ENCODE assay signal across 15 cellular contexts in the genomic region with DNA sequence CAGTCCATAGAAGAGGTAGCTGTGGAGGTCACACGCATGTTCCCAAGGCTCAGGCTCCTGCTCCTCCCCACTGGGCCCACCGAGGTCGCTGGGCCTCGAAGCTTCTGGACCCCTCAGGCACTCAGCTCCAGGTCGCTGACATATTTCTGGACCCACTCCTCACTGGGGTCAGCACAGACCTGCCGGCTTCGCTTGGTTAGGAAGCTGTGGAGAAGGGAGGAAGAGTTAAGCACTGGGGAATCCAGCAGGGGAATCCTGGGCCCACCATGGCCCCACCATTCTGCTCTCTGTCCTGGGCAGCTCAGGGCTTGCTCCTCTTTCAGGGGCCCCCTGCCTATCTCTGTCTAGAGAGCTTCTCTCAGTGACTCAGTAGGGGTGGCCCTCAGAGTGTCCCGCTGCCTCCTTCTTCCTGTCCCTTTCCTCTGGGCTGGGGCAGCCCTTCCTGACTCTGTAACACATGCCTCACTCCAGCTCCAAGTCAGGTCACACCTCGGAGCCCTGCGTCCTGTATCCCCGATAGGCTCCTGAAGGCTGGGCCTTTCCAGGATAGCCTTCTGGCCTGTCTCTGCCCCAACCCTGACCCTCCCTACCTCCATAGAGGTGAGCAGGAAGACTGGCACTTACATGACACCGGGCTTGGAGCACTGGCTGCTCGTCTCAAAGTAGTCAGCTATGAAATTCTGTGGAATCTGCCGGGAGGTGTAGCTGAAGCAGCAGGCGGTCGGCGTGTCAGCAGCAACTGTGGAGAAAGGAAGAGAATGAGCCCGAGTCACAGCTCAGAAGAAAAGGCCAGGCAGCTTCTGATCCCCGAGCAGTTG. TPM values are rescaled to one million over a fixed set of nuclear protein-coding genes. Genes with fewer than 3 reads are reported as not detected.
DNase-seq lines count a peak whose midpoint lies in the region; ATAC-seq and TF ChIP-seq lines count a peak whose summit lies in the region.
"Had no signal": no experiment of that assay in that cellular context is flagged by ENCODE, and none has a peak within 500 bp of the region (broad histone marks: within the 10 kb centered on the region; RNA-seq: fewer than 3 reads in every experiment).

No MANE protein-coding gene starts in this region.

- peak overlapping the region in 4 of 8 donors; percentile 15 to 59 (median 26) for H3K4me3 ChIP-seq in spleen

- WGBS in spleen, 5 donors, result 71 to 82% (median 79%) methylated on average over 17 to 19 of the region's 19 CpGs

- CTCF ChIA-PET in activated CD8-positive, alpha-beta memory T cell treated with anti-CD3 and anti-CD28 coated beads, Interleukin-2, amount 10 ng/mL, durations not matched to agents 7 days and 5 days (lab: Charles Lee), result interaction anchor here (1.1 to 4.6 kb wide), 5 partner anchors 15 to 59 kb away, joined by 4 to 24 read pairs (median 7); no protein-coding TSS in a partner anchor

- peak; percentile 60 for TF ChIP-seq POLR2A in GM18526 (IDR thresholded peaks at IDR 0.05; ENCODE audit: extremely low read depth, insufficient read length)
- no peak for TF ChIP-seq POLR2A in spleen (IDR thresholded peaks at IDR 0.05)

- no peak for DNase-seq in activated CD8-positive, alpha-beta memory T cell treated with anti-CD3 and anti-CD28 coated beads, Interleukin-2, amount 10 ng/mL, durations not matched to agents 7 days and 5 days
- DNase-seq in activated CD8-positive, alpha-beta memory T cell treated with anti-CD3 and anti-CD28 coated beads for 24 hours, result no peak
- DNase-seq in activated T-helper 2 cell treated with anti-CD3 and anti-CD28 coated beads, Interferon-gamma antibody, Interleukin-2, Interleukin-4, amounts not matched to agents 10 μg/mL and 5 μg/mL and 100 μg/mL, durations not matched to agents 14 hours and 24 hours and 36 hours (ENCODE audit: low spot score), result no peak
- DNase-seq in spleen (peak; percentile 74), type B pancreatic cell (ENCODE audit: extremely low spot score, unreplicated experiment) (no peak), anterior cingulate cortex (lab: John Stamatoyannopoulos, UW) (no peak)
- no peak for DNase-seq in stimulated activated CD4-positive, alpha-beta T cell treated with anti-CD3 and anti-CD28 coated beads, Interleukin-1b, Interleukin-23, amount 100 ng/mL, for 48 hours
- DNase-seq: activated effector memory CD4-positive, alpha-beta T cell treated with Interleukin-2 at 50 U/mL for 16 hours; GDM1; NCI-H1694; NCI-H524 had no signal

- peaks cover 86% of the 10 kb centered on the region for H3K4me1 Mint-ChIP-seq in activated CD8-positive, alpha-beta memory T cell treated with anti-CD3 and anti-CD28 coated beads, Interleukin-2, amount 10 ng/mL, durations not matched to agents 7 days and 5 days
- H3K4me1 Mint-ChIP-seq in activated T-helper 2 cell treated with anti-CD3 and anti-CD28 coated beads, Interferon-gamma antibody, Interleukin-2, Interleukin-4, amounts not matched to agents 10 μg/mL and 5 μg/mL and 100 μg/mL, durations not matched to agents 14 hours and 24 hours and 36 hours (ENCODE audit: low read depth), result peaks cover 43% of the 10 kb centered on the region
- H3K4me1 Mint-ChIP-seq in type B pancreatic cell (ENCODE audit: unreplicated experiment), result no peaks in the 10 kb centered on the region

- peaks cover 10% of the 10 kb centered on the region for H3K36me3 Mint-ChIP-seq in activated CD8-positive, alpha-beta memory T cell treated with anti-CD3 and anti-CD28 coated beads, Interleukin-2, amount 10 ng/mL, durations not matched to agents 7 days and 5 days
- H3K36me3 Mint-ChIP-seq in activated T-helper 2 cell treated with anti-CD3 and anti-CD28 coated beads, Interferon-gamma antibody, Interleukin-2, Interleukin-4, amounts not matched to agents 10 μg/mL and 5 μg/mL and 100 μg/mL, durations not matched to agents 14 hours and 24 hours and 36 hours (ENCODE audit: low read depth), result no peaks in the 10 kb centered on the region
- no peaks in the 10 kb centered on the region for H3K36me3 Mint-ChIP-seq in type B pancreatic cell

- no peaks in the 10 kb centered on the region for H3K9me3 ChIP-seq in spleen

- ATAC-seq in activated CD8-positive, alpha-beta memory T cell treated with anti-CD3 and anti-CD28 coated beads, Interleukin-2, amount 10 ng/mL, durations not matched to agents 7 days and 5 days, result no peak
- ATAC-seq: Panc1 had no signal

- peak overlapping the region; percentile 74 for H3K4me3 Mint-ChIP-seq in activated CD8-positive, alpha-beta memory T cell treated with anti-CD3 and anti-CD28 coated beads, Interleukin-2, amount 10 ng/mL, durations not matched to agents 7 days and 5 days
- peak overlapping the region; percentile 56 for H3K4me3 Mint-ChIP-seq in activated T-helper 2 cell treated with anti-CD3 and anti-CD28 coated beads, Interferon-gamma antibody, Interleukin-2, Interleukin-4, amounts not matched to agents 10 μg/mL and 5 μg/mL and 100 μg/mL, durations not matched to agents 14 hours and 24 hours and 36 hours (ENCODE audit: low read depth)
- H3K4me3 Mint-ChIP-seq in type B pancreatic cell, result no peak overlapping the region

- peak overlapping the region in 7 of 8 donors; percentile 51 to 89 (median 73) for H3K27ac ChIP-seq in spleen

- peaks cover 3% of the 10 kb centered on the region for H3K27me3 Mint-ChIP-seq in activated CD8-positive, alpha-beta memory T cell treated with anti-CD3 and anti-CD28 coated beads, Interleukin-2, amount 10 ng/mL, durations not matched to agents 7 days and 5 days
- H3K27me3 Mint-ChIP-seq in activated T-helper 2 cell treated with anti-CD3 and anti-CD28 coated beads, Interferon-gamma antibody, Interleukin-2, Interleukin-4, amounts not matched to agents 10 μg/mL and 5 μg/mL and 100 μg/mL, durations not matched to agents 14 hours and 24 hours and 36 hours (ENCODE audit: low read depth), result peaks cover 18% of the 10 kb centered on the region
- peaks cover 12% of the 10 kb centered on the region for H3K27me3 Mint-ChIP-seq in type B pancreatic cell
- H3K27me3 Mint-ChIP-seq: stimulated activated naive CD8-positive, alpha-beta T cell treated with anti-CD3 and anti-CD28 coated beads, Interleukin-15, amount 100 ng/mL, for 72 hours had no signal

- intact Hi-C loops in activated T-helper 2 cell treated with anti-CD3 and anti-CD28 coated beads, Interferon-gamma antibody, Interleukin-2, Interleukin-4, amounts not matched to agents 10 μg/mL and 5 μg/mL and 100 μg/mL, durations not matched to agents 14 hours and 24 hours and 36 hours (cut with micrococcal nuclease), result no loop called here
- intact Hi-C loops in spleen (cut with DNase I; ENCODE audit: low total_unique reads), result no loop called here

- no peaks in the 10 kb centered on the region for H3K9me3 Mint-ChIP-seq in activated CD8-positive, alpha-beta memory T cell treated with anti-CD3 and anti-CD28 coated beads, Interleukin-2, amount 10 ng/mL, durations not matched to agents 7 days and 5 days (ENCODE audit: low read depth)
- H3K9me3 Mint-ChIP-seq in activated T-helper 2 cell treated with anti-CD3 and anti-CD28 coated beads, Interferon-gamma antibody, Interleukin-2, Interleukin-4, amounts not matched to agents 10 μg/mL and 5 μg/mL and 100 μg/mL, durations not matched to agents 14 hours and 24 hours and 36 hours, result no peaks in the 10 kb centered on the region
- H3K9me3 Mint-ChIP-seq in type B pancreatic cell, result no peaks in the 10 kb centered on the region
- H3K9me3 Mint-ChIP-seq: stimulated activated naive CD8-positive, alpha-beta T cell treated with anti-CD3 and anti-CD28 coated beads, Interleukin-15, amount 100 ng/mL, for 72 hours had no signal

- peak overlapping the region; percentile 87 for H3K27ac Mint-ChIP-seq in activated CD8-positive, alpha-beta memory T cell treated with anti-CD3 and anti-CD28 coated beads, Interleukin-2, amount 10 ng/mL, durations not matched to agents 7 days and 5 days
- H3K27ac Mint-ChIP-seq in activated T-helper 2 cell treated with anti-CD3 and anti-CD28 coated beads, Interferon-gamma antibody, Interleukin-2, Interleukin-4, amounts not matched to agents 10 μg/mL and 5 μg/mL and 100 μg/mL, durations not matched to agents 14 hours and 24 hours and 36 hours, result peak overlapping the region; percentile 36
- no peak overlapping the region for H3K27ac Mint-ChIP-seq in type B pancreatic cell

- H3K36me3 ChIP-seq in spleen, result no peaks in the 10 kb centered on the region

- no peaks in the 10 kb centered on the region for H3K27me3 ChIP-seq in spleen (replicated peaks in 1 of 7)

- no peak for TF ChIP-seq CTCF in spleen (IDR thresholded peaks at IDR 0.05 in 8 of 11, conservative IDR thresholded peaks at IDR 0.05 in 3 of 11)
- no peak for TF ChIP-seq CTCF in type B pancreatic cell (conservative IDR thresholded peaks at IDR 0.05)

- peaks cover 10 to 89% (median 54%) of the 10 kb centered on the region in 6 donors for H3K4me1 ChIP-seq in spleen

RNA-seq across cellular contexts. Expression of a gene that starts 1.2 kb away (rescaled TPM):
- total RNA-seq in activated CD8-positive, alpha-beta memory T cell treated with anti-CD3 and anti-CD28 coated beads, Interleukin-2, amount 10 ng/mL, durations not matched to agents 7 days and 5 days, result 100 to 1,000 TPM in 1 of 2 experiments, 10 to 100 TPM in 1; 77.2 to 634 TPM
- total RNA-seq in activated T-helper 2 cell treated with anti-CD3 and anti-CD28 coated beads, Interferon-gamma antibody, Interleukin-2, Interleukin-4, amounts not matched to agents 10 μg/mL and 5 μg/mL and 100 μg/mL, durations not matched to agents 14 hours and 24 hours and 36 hours, result 218 and 222 TPM in 2 replicates
- total RNA-seq in spleen (10 to 100 TPM; 10.7 to 85.9 (median 23.3) TPM), type B pancreatic cell (ENCODE audit: low replicate concordance) (not detected in 2 replicates)
- polyA plus RNA-seq in spleen, result 10 to 100 TPM; 11.7 to 41.5 (median 17.6) TPM
- total RNA-seq: lung microvascular endothelial cell had no signal

RNA-seq across cellular contexts. Expression of a gene that starts 14.9 kb away (rescaled TPM):
- 100 to 1,000 TPM in 1 of 2 experiments, 10 to 100 TPM in 1; 66.7 to 367 TPM for total RNA-seq in activated CD8-positive, alpha-beta memory T cell treated with anti-CD3 and anti-CD28 coated beads, Interleukin-2, amount 10 ng/mL, durations not matched to agents 7 days and 5 days
- 136 and 150 TPM in 2 replicates for total RNA-seq in activated T-helper 2 cell treated with anti-CD3 and anti-CD28 coated beads, Interferon-gamma antibody, Interleukin-2, Interleukin-4, amounts not matched to agents 10 μg/mL and 5 μg/mL and 100 μg/mL, durations not matched to agents 14 hours and 24 hours and 36 hours
- total RNA-seq in spleen, result 10 to 100 TPM; 23.5 to 81.0 (median 33.8) TPM
- 10 to 100 TPM; 10.1 to 32.9 (median 15.8) TPM for polyA plus RNA-seq in spleen
- 0.57 TPM in 1 of 2 replicates, not detected in the other for total RNA-seq in type B pancreatic cell (ENCODE audit: low replicate concordance)
- total RNA-seq: lung microvascular endothelial cell had no signal

RNA-seq across cellular contexts. Expression of a gene that starts 24.7 kb away (rescaled TPM):
- total RNA-seq in activated CD8-positive, alpha-beta memory T cell treated with anti-CD3 and anti-CD28 coated beads, Interleukin-2, amount 10 ng/mL, durations not matched to agents 7 days and 5 days, result not detected
- not detected in 2 replicates for total RNA-seq in activated T-helper 2 cell treated with anti-CD3 and anti-CD28 coated beads, Interferon-gamma antibody, Interleukin-2, Interleukin-4, amounts not matched to agents 10 μg/mL and 5 μg/mL and 100 μg/mL, durations not matched to agents 14 hours and 24 hours and 36 hours
- total RNA-seq in spleen, result 10 to 100 TPM in 5 of 7 donors, 1 to 10 TPM in 2; 5.2 to 27.8 (median 11.0) TPM
- polyA plus RNA-seq in spleen, result 100 to 1,000 TPM in 1 of 3 donors, 10 to 100 TPM in 1, 1 to 10 TPM in 1; 9.8 to 109 (median 75.6) TPM
- 0.60 TPM in 1 of 2 replicates, not detected in the other for total RNA-seq in type B pancreatic cell (ENCODE audit: low replicate concordance)
- total RNA-seq: lung microvascular endothelial cell had no signal

Comparison
In these comparisons a context has a peak if more than half of its experiments do, and no peak if none do; other contexts are left out.
1. RNA of a gene that starts 1.2 kb away (total RNA-seq): 77.2 to 634 TPM in activated CD8-positive, alpha-beta memory T cell treated with anti-CD3 and anti-CD28 coated beads, Interleukin-2, amount 10 ng/mL, durations not matched to agents 7 days and 5 days, 218 to 222 TPM in activated T-helper 2 cell treated with anti-CD3 and anti-CD28 coated beads, Interferon-gamma antibody, Interleukin-2, Interleukin-4, amounts not matched to agents 10 μg/mL and 5 μg/mL and 100 μg/mL, durations not matched to agents 14 hours and 24 hours and 36 hours and 10.7 to 85.9 TPM in spleen; not detected in type B pancreatic cell; every median in the first group is over 10 times any median in the second.
2. RNA of a gene that starts 14.9 kb away (total RNA-seq): 66.7 to 367 TPM in activated CD8-positive, alpha-beta memory T cell treated with anti-CD3 and anti-CD28 coated beads, Interleukin-2, amount 10 ng/mL, durations not matched to agents 7 days and 5 days, 136 to 150 TPM in activated T-helper 2 cell treated with anti-CD3 and anti-CD28 coated beads, Interferon-gamma antibody, Interleukin-2, Interleukin-4, amounts not matched to agents 10 μg/mL and 5 μg/mL and 100 μg/mL, durations not matched to agents 14 hours and 24 hours and 36 hours and 23.5 to 81.0 TPM in spleen; 0.57 TPM in type B pancreatic cell; every median in the first group is over 10 times any median in the second.